ENCODE assay signal across 8 cellular contexts in genomic region chr2:171347591-171348032, GRCh38.
DNase-seq lines count a peak whose midpoint lies in the region; ATAC-seq and TF ChIP-seq lines count a peak whose summit lies in the region.

No MANE protein-coding gene starts in this region.

- H3K27me3 ChIP-seq in rectal smooth muscle tissue (ENCODE audit: control insufficient read depth, insufficient read depth, low read length) = no peaks in the 10 kb centered on the region
- H3K27me3 ChIP-seq in HAP-1 (ENCODE audit: low read depth) = no peaks in the 10 kb centered on the region

- no peaks in the 10 kb centered on the region for H3K27me3 Mint-ChIP-seq in effector memory CD8-positive, alpha-beta T cell

- H3K27ac ChIP-seq in rectal smooth muscle tissue (ENCODE audit: low read depth, low read length) = peak overlapping the region; percentile 7

- H3K4me3 ChIP-seq in choroid plexus epithelial cell (ENCODE audit: low read depth, low read length) = no peak overlapping the region
- H3K4me3 ChIP-seq in rectal smooth muscle tissue (ENCODE audit: low read length) = no peak overlapping the region
- no peak overlapping the region for H3K4me3 ChIP-seq in HAP-1

- H3K36me3 ChIP-seq in rectal smooth muscle tissue (ENCODE audit: control insufficient read depth, insufficient read depth, low read length) = no peaks in the 10 kb centered on the region
- H3K36me3 ChIP-seq in HAP-1 (replicated peaks) = 0 out of 2 replicates have a peak, but pooled peaks cover 2% of the 10 kb centered on the region

- H3K9ac ChIP-seq in rectal smooth muscle tissue (ENCODE audit: low read length) = no peak overlapping the region

- no peak overlapping the region for H3K4me3 Mint-ChIP-seq in effector memory CD8-positive, alpha-beta T cell

- H3K9me3 Mint-ChIP-seq in effector memory CD8-positive, alpha-beta T cell = no peaks in the 10 kb centered on the region

- H3K4me1 ChIP-seq in rectal smooth muscle tissue (ENCODE audit: control insufficient read depth, insufficient read depth, low read length) = peaks cover 11% of the 10 kb centered on the region
- H3K4me1 ChIP-seq in HAP-1 = no peaks in the 10 kb centered on the region

- peaks cover 8 to 11% of the 10 kb centered on the region in 2 donors for H3K4me1 Mint-ChIP-seq in effector memory CD8-positive, alpha-beta T cell (ENCODE audit: low read depth in 2 of 2)

- TF ChIP-seq CTCF in choroid plexus epithelial cell (conservative IDR thresholded peaks at IDR 0.05; ENCODE audit: low read depth, low read length) = no peak

- ATAC-seq in effector memory CD8-positive, alpha-beta T cell (replicated peaks) = no peak

- in situ Hi-C loops in HAP-1 (cut with MboI; ENCODE audit: low sequenced_read_pairs) = no loop called here

- peaks cover 2% of the 10 kb centered on the region for H3K36me3 Mint-ChIP-seq in effector memory CD8-positive, alpha-beta T cell (ENCODE audit: insufficient read depth)

- peak; percentile 87 for DNase-seq in GM04503 (ENCODE audit: low read depth)
- peak; percentile 50 to 65 for DNase-seq in Kasumi-1 (lab: John Stamatoyannopoulos, UW)
- peak; percentile 93 for DNase-seq in choroid plexus epithelial cell (ENCODE audit: low read depth)
- no peak for DNase-seq in DMS153 (lab: John Stamatoyannopoulos, UW)
- DNase-seq in effector memory CD8-positive, alpha-beta T cell = no peak
- DNase-seq in HAP-1 (ENCODE audit: low spot score in 2 of 2) = no peak
- DNase-seq in NCI-H1048 (lab: John Stamatoyannopoulos, UW) = no peak

- peak overlapping the region in 1 of 2 donors; percentile 64 for H3K27ac Mint-ChIP-seq in effector memory CD8-positive, alpha-beta T cell

- no peaks in the 10 kb centered on the region; the same call in 1 of the 2 replicates for H3K9me3 ChIP-seq in HAP-1

Comparison
In these comparisons a context has a peak if more than half of its experiments do, and no peak if none do; other contexts are left out.
1. DNase-seq: peak in GM04503 (single experiment), Kasumi-1 (2 of 2) and choroid plexus epithelial cell (single experiment); none in DMS153 (single experiment), effector memory CD8-positive, alpha-beta T cell (0 of 3), HAP-1 (0 of 2) and NCI-H1048 (single experiment).